Comparison of ENCODE assay signal across 11 cellular contexts in genomic region chr20:59063358-59064213, GRCh38. TPM values are rescaled to one million over a fixed set of nuclear protein-coding genes. Genes with fewer than 3 reads are reported as not detected.
DNase-seq lines count a peak whose midpoint lies in the region; ATAC-seq, FAIRE-seq and TF ChIP-seq lines count a peak whose summit lies in the region.
"Had no signal": no experiment of that assay in that cellular context is flagged by ENCODE, and none has a peak within 500 bp of the region (broad histone marks: within the 10 kb centered on the region; RNA-seq: fewer than 3 reads in every experiment).

No MANE protein-coding gene starts in this region.

- H3K4me3 ChIP-seq in skeletal muscle satellite cell (ENCODE audit: low read length) (no peak overlapping the region), small intestine (ENCODE audit: low read depth in 1 of 2, low read length in 2 of 2) (no peak overlapping the region)

- no peak for TF ChIP-seq CTCF in natural killer cell (IDR thresholded peaks at IDR 0.05)

- ATAC-seq in SK-N-SH treated with all-trans-retinoic acid at 6 μM for 48 hours (peak; percentile 93), Right ventricle myocardium superior (ENCODE audit: poor library complexity) (peak; percentile 81), natural killer cell (no peak)

- H3K36me3 ChIP-seq in skeletal muscle satellite cell (ENCODE audit: insufficient read depth, low read length) (no peaks in the 10 kb centered on the region), small intestine (ENCODE audit: control insufficient read depth in 2 of 2, insufficient read depth in 2 of 2, low read length in 2 of 2) (no peaks in the 10 kb centered on the region)

- H3K27me3 ChIP-seq in skeletal muscle satellite cell (ENCODE audit: control insufficient read depth, insufficient read depth, low read length) (peaks cover 36% of the 10 kb centered on the region), small intestine (ENCODE audit: control insufficient read depth in 2 of 2, insufficient read depth in 2 of 2, low read length in 2 of 2) (no peaks in the 10 kb centered on the region)

- H3K4me1 Mint-ChIP-seq in natural killer cell = no peaks in the 10 kb centered on the region

- H3K27me3 Mint-ChIP-seq in natural killer cell (ENCODE audit: low read depth in 2 of 2) = peaks cover 30 to 38% of the 10 kb centered on the region in 2 donors

- no peaks in the 10 kb centered on the region for H3K36me3 Mint-ChIP-seq in natural killer cell
- H3K36me3 Mint-ChIP-seq: activated naive CD8-positive, alpha-beta T cell had no signal

- H3K27ac Mint-ChIP-seq in natural killer cell = no peak overlapping the region
- H3K27ac Mint-ChIP-seq: activated naive CD8-positive, alpha-beta T cell had no signal

- 52 to 56% (median 53%) methylated on average over 22 of the region's 22 CpGs for WGBS in small intestine, 3 donors

- H3K4me1 ChIP-seq in skeletal muscle satellite cell (ENCODE audit: control insufficient read depth, insufficient read depth, low read length) (peaks cover 7% of the 10 kb centered on the region), small intestine (ENCODE audit: control insufficient read depth in 2 of 2, insufficient read depth in 1 of 2, low read depth in 1 of 2, low read length in 1 of 2) (no peaks in the 10 kb centered on the region)

- H3K9me3 Mint-ChIP-seq in natural killer cell = no peaks in the 10 kb centered on the region

- H3K27ac ChIP-seq in small intestine (ENCODE audit: low read depth in 1 of 2, low read length in 1 of 2) = no peak overlapping the region

- H3K4me3 Mint-ChIP-seq in natural killer cell = no peak overlapping the region
- H3K4me3 Mint-ChIP-seq: activated naive CD8-positive, alpha-beta T cell had no signal

- H3K9me3 ChIP-seq in skeletal muscle satellite cell (replicated peaks; ENCODE audit: low read length) (no peaks in the 10 kb centered on the region), small intestine (ENCODE audit: control insufficient read depth, low read depth) (no peaks in the 10 kb centered on the region)

- no peak overlapping the region for H3K9ac ChIP-seq in skeletal muscle satellite cell (ENCODE audit: low read depth, low read length)

- intact Hi-C loops in Right ventricle myocardium superior (cut with DNase I) = no loop called here
- intact Hi-C loops in natural killer cell (cut with micrococcal nuclease) = no loop called here

- FAIRE-seq in small intestine (lab: Jason Lieb, UNC) = no peak
- FAIRE-seq: GM18507 had no signal

- peak; percentile 99 for DNase-seq in HPDE6-E6E7 (ENCODE audit: extremely low spot score)
- DNase-seq in Right ventricle myocardium superior = peak; percentile 57
- DNase-seq in GDM1 (lab: John Stamatoyannopoulos, UW) = no peak
- DNase-seq in small intestine = no peak
- no peak for DNase-seq in NCI-H187 treated with DMSO at 0.1 percent for 48 hours (lab: John Stamatoyannopoulos, UW)
- no peak for DNase-seq in natural killer cell
- DNase-seq: SIG-M5 had no signal

- H3K4me2 ChIP-seq in skeletal muscle satellite cell (ENCODE audit: low read length) = peak overlapping the region; percentile 31

TF ChIP-seq in SK-N-SH treated with all-trans-retinoic acid at 6 μM for 48 hours, 23 proteins besides CTCF, POLR2A, EP300 and RAD21:
- TF ChIP-seq ARNTL (CRISPR knock-in tag; IDR thresholded peaks at IDR 0.05; ENCODE audit: borderline replicate concordance, low read depth) (no peak), ZNF565 (CRISPR knock-in tag; conservative IDR thresholded peaks at IDR 0.05; ENCODE audit: low read depth) (no peak), TOX (CRISPR knock-in tag; IDR thresholded peaks at IDR 0.05; ENCODE audit: borderline replicate concordance) (no peak; the same call in 1 of the 2 replicates), PPARA (CRISPR knock-in tag; IDR thresholded peaks at IDR 0.05; ENCODE audit: borderline replicate concordance) (no peak), ISL1 (CRISPR knock-in tag; IDR thresholded peaks at IDR 0.05) (peak; percentile 26), ZC3H10 (CRISPR knock-in tag; IDR thresholded peaks at IDR 0.05) (peak; percentile 68; the same call in 1 of the 2 replicates), ZFP3 (CRISPR knock-in tag; IDR thresholded peaks at IDR 0.05) (0 out of 2 replicates have a peak, but pooled peaks have one; percentile 13)
TF ChIP-seq in SK-N-SH treated with all-trans-retinoic acid at 6 μM for 48 hours: peak in this region for 3.

RNA-seq across cellular contexts. Expression of gene PRELID3B, which starts 21.0 kb away (rescaled TPM):
- total RNA-seq in Right ventricle myocardium superior (37.6 TPM), natural killer cell (10 to 100 TPM; 49.3 to 51.6 (median 51.4) TPM)
- total RNA-seq in skeletal muscle satellite cell (2012; rRNA removed) = 75.8 and 81.1 TPM in 2 replicates
- 100 to 1,000 TPM in 2 of 3 donors, 10 to 100 TPM in 1; 74.3 to 120 (median 114) TPM for polyA plus RNA-seq in small intestine

RNA-seq across cellular contexts. Expression of gene ATP5F1E, which starts 31.5 kb away (rescaled TPM):
- total RNA-seq in Right ventricle myocardium superior (143 TPM), natural killer cell (10 to 100 TPM; 45.9 to 58.0 (median 50.8) TPM)
- total RNA-seq in skeletal muscle satellite cell (2012; rRNA removed) = 14.4 and 17.3 TPM in 2 replicates
- polyA plus RNA-seq in small intestine = 10 to 100 TPM; 49.6 to 73.8 (median 65.8) TPM

RNA-seq across cellular contexts. Expression of gene TUBB1, which starts 44.4 kb away (rescaled TPM):
- total RNA-seq in Right ventricle myocardium superior = 0.22 TPM
- total RNA-seq in skeletal muscle satellite cell (2012; rRNA removed) = not detected in 2 replicates
- polyA plus RNA-seq in small intestine = under 1 TPM in 1 of 3 donors, not detected in 2; 0.01 TPM
- total RNA-seq in natural killer cell = 10 to 100 TPM in 2 of 3 donors, 1 to 10 TPM in 1; 4.3 to 46.9 (median 18.8) TPM

RNA-seq across cellular contexts. Expression of gene CTSZ, which starts 56.5 kb away (rescaled TPM):
- total RNA-seq in Right ventricle myocardium superior = 133 TPM
- total RNA-seq in skeletal muscle satellite cell (2012; rRNA removed) = 55.5 and 62.7 TPM in 2 replicates
- polyA plus RNA-seq in small intestine = 100 to 1,000 TPM; 180 to 277 (median 185) TPM
- 10 to 100 TPM; 30.5 to 52.5 (median 42.3) TPM for total RNA-seq in natural killer cell

Comparison
In these comparisons a context has a peak if more than half of its experiments do, and no peak if none do; other contexts are left out.
1. DNase-seq: peak in HPDE6-E6E7 (single experiment) and Right ventricle myocardium superior (single experiment); none in GDM1 (single experiment), small intestine (single experiment), NCI-H187 treated with DMSO at 0.1 percent for 48 hours (single experiment) and natural killer cell (single experiment).
2. ATAC-seq: peak in SK-N-SH treated with all-trans-retinoic acid at 6 μM for 48 hours (single experiment) and Right ventricle myocardium superior (single experiment); none in natural killer cell (0 of 3).